ENCODE assay signal across 22 cellular contexts in genomic region chr6:1579096-1579495, GRCh38. TPM values are rescaled to one million over a fixed set of nuclear protein-coding genes. Genes with fewer than 3 reads are reported as not detected.
"Had no signal": no experiment of that assay in that cellular context is flagged by ENCODE, and none has a peak within 500 bp of the region (broad histone marks: within the 10 kb centered on the region; RNA-seq: fewer than 3 reads in every experiment).

No MANE protein-coding gene starts in this region.

- H3K4me2 ChIP-seq: hepatocyte had no signal

- FAIRE-seq: colon, islet of Langerhans, pancreas had no signal

- H3K4me3 ChIP-seq: dorsolateral prefrontal cortex, gastroesophageal sphincter, heart left ventricle, hepatocyte, left lung, pancreas, stomach, testis, tibial artery had no signal

- H3K9me3 ChIP-seq: gastroesophageal sphincter, heart left ventricle, left lung, pancreas, stomach, testis, tibial artery had no signal

- H3K36me3 ChIP-seq: gastroesophageal sphincter, heart left ventricle, left lung, pancreas, stomach, tibial artery had no signal

- H3K27me3 ChIP-seq: dorsolateral prefrontal cortex, heart left ventricle, hepatocyte, left lung, pancreas, testis, tibial artery had no signal

- H3K4me1 ChIP-seq: left lung, pancreas had no signal

- DNase-seq: dorsolateral prefrontal cortex; effector CD4-positive, alpha-beta T cell; foreskin fibroblast; heart left ventricle; left cardiac atrium; left lung; mesendoderm; midbrain; naive thymus-derived CD8-positive, alpha-beta T cell; nephron progenitor cell; nucleus accumbens; pancreas; stimulated activated CD4-positive, alpha-beta T cell treated with anti-CD3 and anti-CD28 coated beads, Interleukin-2, amount 100 ng/mL, for 24 hours; stimulated activated CD4-positive, alpha-beta T cell treated with anti-CD3 and anti-CD28 coated beads, Interleukin-4, amount 100 ng/mL, for 24 hours; stimulated activated naive CD4-positive, alpha-beta T cell treated with Interleukin-2 at 50 U/mL for 16 hours; stomach; testis; tibial artery had no signal

- H3K27ac ChIP-seq: gastroesophageal sphincter, heart left ventricle, hepatocyte, left lung, pancreas, stomach, tibial artery had no signal

RNA-seq across cellular contexts. Expression of gene FOXC1, which starts 30.6 kb away (rescaled TPM):
- total RNA-seq: naive thymus-derived CD8-positive, alpha-beta T cell had no signal
